In genomic region chr6:128882560-128882959, GRCh38 we compare ENCODE assay signal across 11 cellular contexts. TPM values are rescaled to one million over a fixed set of nuclear protein-coding genes. Genes with fewer than 3 reads are reported as not detected.
DNase-seq lines count a peak whose midpoint lies in the region; ATAC-seq and TF ChIP-seq lines count a peak whose summit lies in the region.
"Had no signal": no experiment of that assay in that cellular context is flagged by ENCODE, and none has a peak within 500 bp of the region (broad histone marks: within the 10 kb centered on the region; RNA-seq: fewer than 3 reads in every experiment).

No MANE protein-coding gene starts in this region.

- ATAC-seq in effector memory CD8-positive, alpha-beta T cell (replicated peaks): no peak
- ATAC-seq in HG03095 (IDR thresholded peaks at IDR 0.05; ENCODE audit: unreplicated experiment): no peak

- peak overlapping the region; percentile 66 for H2AFZ ChIP-seq in mesenchymal stem cell (ENCODE audit: low read depth, low read length)

- no peak overlapping the region for H2BK5ac ChIP-seq in mesenchymal stem cell (ENCODE audit: low read depth, low read length, poor library complexity, severe bottlenecking)

- DNase-seq in DMS 273 (lab: John Stamatoyannopoulos, UW; ENCODE audit: unreplicated experiment) (peak; percentile 14), DMS 273 treated with DMSO at 0.1 percent for 48 hours (lab: John Stamatoyannopoulos, UW) (no peak), dermis blood vessel endothelial cell (peak; percentile 4), mesenchymal stem cell (no peak), tibial nerve (ENCODE audit: low spot score in 2 of 2) (no peak), NCI-H2171 treated with DMSO at 0.1 percent for 48 hours (lab: John Stamatoyannopoulos, UW) (no peak)
- no peak for DNase-seq in effector memory CD8-positive, alpha-beta T cell
- DNase-seq: RPMI8226 had no signal

- peak overlapping the region in 1 of 2 experiments; percentile 23 for H3K23ac ChIP-seq in mesenchymal stem cell (ENCODE audit: low read length in 2 of 2)

- no peaks in the 10 kb centered on the region for H3K27me3 ChIP-seq in mesenchymal stem cell (ENCODE audit: control insufficient read depth in 1 of 2, insufficient read depth in 1 of 2, low read length in 2 of 2)
- H3K27me3 ChIP-seq in tibial nerve: no peaks in the 10 kb centered on the region

- WGBS in mesenchymal stem cell: 31% methylated on average over 2 of the region's 2 CpGs
- 17 to 22% methylated on average over 2 of the region's 2 CpGs for WGBS in tibial nerve, 2 donors

- no peak overlapping the region for H3K14ac ChIP-seq in mesenchymal stem cell (ENCODE audit: low read length in 2 of 2)

- H2BK120ac ChIP-seq in mesenchymal stem cell (ENCODE audit: low read depth, low read length): no peak overlapping the region

- H3K27me3 Mint-ChIP-seq in effector memory CD8-positive, alpha-beta T cell: peaks cover 15 to 22% of the 10 kb centered on the region in 2 donors

- H3K4me1 Mint-ChIP-seq in effector memory CD8-positive, alpha-beta T cell (ENCODE audit: low read depth in 2 of 2): peaks cover 0 to 3% of the 10 kb centered on the region in 2 donors

- peak overlapping the region; percentile 98 for H3K4me2 ChIP-seq in mesenchymal stem cell (ENCODE audit: low read length, poor library complexity, severe bottlenecking)

- peak overlapping the region; percentile 88 for H3K9ac ChIP-seq in mesenchymal stem cell (ENCODE audit: low read length)

- H4K8ac ChIP-seq in mesenchymal stem cell (ENCODE audit: low read length): peak overlapping the region; percentile 14

- no peaks in the 10 kb centered on the region for H3K36me3 Mint-ChIP-seq in effector memory CD8-positive, alpha-beta T cell (ENCODE audit: insufficient read depth)

- H3K27ac ChIP-seq in mesenchymal stem cell (ENCODE audit: low read length, poor library complexity, severe bottlenecking): no peak overlapping the region
- H3K27ac ChIP-seq in tibial nerve: peak overlapping the region; percentile 59 to 92 (median 84)
- H3K27ac ChIP-seq: 22Rv1, epithelial cell of prostate had no signal

- H2AK5ac ChIP-seq in mesenchymal stem cell (ENCODE audit: low read length, severe bottlenecking): no peak overlapping the region

- no peak overlapping the region for H4K91ac ChIP-seq in mesenchymal stem cell (ENCODE audit: low read length)

- H3K36me3 ChIP-seq in mesenchymal stem cell (ENCODE audit: control insufficient read depth in 1 of 2, insufficient read depth in 2 of 2, low read depth in 1 of 2, low read length in 2 of 2) (no peaks in the 10 kb centered on the region), tibial nerve (no peaks in the 10 kb centered on the region)

- no peak overlapping the region for H2BK15ac ChIP-seq in mesenchymal stem cell (ENCODE audit: low read depth, poor library complexity, severe bottlenecking)

- H3K18ac ChIP-seq in mesenchymal stem cell (ENCODE audit: low read depth in 1 of 2, low read length in 2 of 2): peak overlapping the region; percentile 10 to 67

- peaks cover 0 to 2% of the 10 kb centered on the region in 2 donors for H3K9me3 Mint-ChIP-seq in effector memory CD8-positive, alpha-beta T cell

- H3K27ac Mint-ChIP-seq in effector memory CD8-positive, alpha-beta T cell: no peak overlapping the region

- H3K9me3 ChIP-seq in mesenchymal stem cell (ENCODE audit: control insufficient read depth, low read length): no peaks in the 10 kb centered on the region
- H3K9me3 ChIP-seq in tibial nerve: no peaks in the 10 kb centered on the region

- H3K4me3 ChIP-seq in mesenchymal stem cell (ENCODE audit: insufficient read depth in 1 of 2, low read depth in 1 of 2, low read length in 2 of 2) (peak overlapping the region in 1 of 2 experiments; percentile 89), tibial nerve (peak overlapping the region; percentile 53 to 75 (median 62))

- peak overlapping the region in 1 of 2 donors; percentile 64 for H3K4me3 Mint-ChIP-seq in effector memory CD8-positive, alpha-beta T cell

- TF ChIP-seq POLR2A in tibial nerve (IDR thresholded peaks at IDR 0.05): no peak

- no peak overlapping the region for H2BK12ac ChIP-seq in mesenchymal stem cell (ENCODE audit: low read length in 2 of 2)

- TF ChIP-seq EP300 in tibial nerve (IDR thresholded peaks at IDR 0.05): no peak

- no peak overlapping the region for H3K4ac ChIP-seq in mesenchymal stem cell (ENCODE audit: low read depth in 1 of 2, low read length in 2 of 2)

- H3K79me1 ChIP-seq in mesenchymal stem cell (replicated peaks; ENCODE audit: low read length, poor library complexity, severe bottlenecking): no peaks in the 10 kb centered on the region

- H3K4me1 ChIP-seq in mesenchymal stem cell (ENCODE audit: control insufficient read depth, insufficient read depth, low read depth, low read length) (peaks cover 3% of the 10 kb centered on the region), tibial nerve (peaks cover 0 to 18% (median 0%) of the 10 kb centered on the region in 4 donors)

- TF ChIP-seq CTCF in tibial nerve (IDR thresholded peaks at IDR 0.05): no peak

RNA-seq across cellular contexts. Expression of gene LAMA2, which starts 0.4 kb away (rescaled TPM):
- total RNA-seq in dermis blood vessel endothelial cell (0.17 and 0.74 TPM in 2 replicates), tibial nerve (100 to 1,000 TPM; 203 to 339 (median 275) TPM)
- 18.6 TPM for polyA plus RNA-seq in mesenchymal stem cell (2013, experiment 1 of 2)
- 17.8 TPM for polyA plus RNA-seq in mesenchymal stem cell (2013, experiment 2 of 2)

Comparison
In these comparisons a context has a peak if more than half of its experiments do, and no peak if none do; other contexts are left out.
1. DNase-seq: peak in DMS 273 (single experiment) and dermis blood vessel endothelial cell (single experiment); none in DMS 273 treated with DMSO at 0.1 percent for 48 hours (single experiment), mesenchymal stem cell (single experiment), tibial nerve (0 of 2), effector memory CD8-positive, alpha-beta T cell (0 of 3) and NCI-H2171 treated with DMSO at 0.1 percent for 48 hours (single experiment).
2. RNA of gene LAMA2, which starts 0.4 kb away (total RNA-seq): 203 to 339 TPM in tibial nerve; 0.17 to 0.74 TPM in dermis blood vessel endothelial cell; every median in the first group is over 100 times any median in the second.